In the genomic region with DNA sequence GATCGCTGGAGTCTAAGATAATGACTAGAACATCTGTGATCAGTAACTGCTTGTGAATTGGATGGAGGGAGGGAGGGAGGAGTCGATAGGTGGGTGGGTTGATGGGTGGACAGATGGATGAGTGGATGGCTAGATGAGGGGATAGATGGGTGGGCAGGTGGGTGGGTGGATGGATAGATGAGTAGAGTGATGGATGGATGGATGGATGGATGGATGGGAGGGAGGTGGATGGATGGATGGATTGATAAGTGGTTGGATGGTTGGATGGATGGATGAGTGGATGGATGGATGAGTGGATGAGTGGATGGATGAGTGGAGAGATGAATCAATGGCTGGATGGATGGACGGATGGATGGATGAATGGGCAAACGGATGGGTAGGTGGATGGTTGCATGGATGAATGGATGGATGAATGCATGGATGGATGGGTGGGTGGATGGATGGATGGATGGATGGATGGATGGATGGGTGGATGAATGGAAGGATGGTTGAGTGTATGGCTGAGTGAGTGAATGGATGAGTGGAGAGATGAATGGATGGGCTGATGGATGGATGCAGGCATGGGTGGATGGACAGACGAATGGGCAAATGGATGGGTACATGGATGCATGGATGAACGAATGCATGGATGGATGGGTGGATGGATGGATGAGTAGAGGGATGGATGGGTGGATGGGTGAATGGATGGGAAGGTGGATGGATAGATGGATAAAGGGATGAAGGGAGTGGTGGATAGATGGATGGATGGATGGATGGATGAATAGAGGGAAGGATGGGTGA, we compare ENCODE assay signal across 20 cellular contexts. TPM values are rescaled to one million over a fixed set of nuclear protein-coding genes. Genes with fewer than 3 reads are reported as not detected.
DNase-seq lines count a peak whose midpoint lies in the region; ATAC-seq, FAIRE-seq and TF ChIP-seq lines count a peak whose summit lies in the region.
"Had no signal": no experiment of that assay in that cellular context is flagged by ENCODE, and none has a peak within 500 bp of the region (broad histone marks: within the 10 kb centered on the region; RNA-seq: fewer than 3 reads in every experiment).

No MANE protein-coding gene starts in this region.

- H3K9me3 ChIP-seq in trophoblast cell (ENCODE audit: insufficient read depth, low read depth, low read length) (peaks cover 8% of the 10 kb centered on the region), HAP-1 (no peaks in the 10 kb centered on the region)
- H3K9me3 ChIP-seq: BE2C had no signal

- H4K12ac ChIP-seq in trophoblast cell (ENCODE audit: low read depth, low read length), result no peak overlapping the region

- WGBS in trophoblast cell (ENCODE audit: extremely low coverage, insufficient coverage, insufficient read length), result 100% methylated on average over 1 of the region's 6 CpGs

- H3K4me1 ChIP-seq in trophoblast cell (ENCODE audit: control insufficient read depth in 1 of 2, insufficient read depth in 2 of 2, low read length in 2 of 2) (no peaks in the 10 kb centered on the region), HAP-1 (no peaks in the 10 kb centered on the region)
- H3K4me1 ChIP-seq: BE2C had no signal

- no peak overlapping the region for H2AK5ac ChIP-seq in trophoblast cell (ENCODE audit: low read length)

- H3K27me3 Mint-ChIP-seq in natural killer cell treated with Interleukin-12 subunit alpha and Interleukin-12 subunit beta and Interleukin-15 and Interleukin-18, amount 100 ng/mL, for 72 hours, result peaks cover 16 to 22% of the 10 kb centered on the region in 2 donors
- H3K27me3 Mint-ChIP-seq in natural killer cell (ENCODE audit: low read depth in 2 of 2), result peaks cover 13 to 21% of the 10 kb centered on the region in 2 donors

- H3K79me1 ChIP-seq in trophoblast cell (ENCODE audit: low read length), result no peaks in the 10 kb centered on the region

- in situ Hi-C loops in HAP-1 (cut with MboI; ENCODE audit: low sequenced_read_pairs), result loop anchor here (5.0 kb wide), 1 partner anchor 165 kb away; no protein-coding TSS in a partner anchor

- no peaks in the 10 kb centered on the region for H3K36me3 ChIP-seq in bronchial epithelial cell (ENCODE audit: control insufficient read depth, insufficient read depth, low read length)
- H3K36me3 ChIP-seq in trophoblast cell (ENCODE audit: control insufficient read depth in 1 of 2, insufficient read depth in 2 of 2, low read length in 2 of 2), result no peaks in the 10 kb centered on the region
- H3K36me3 ChIP-seq in HAP-1 (replicated peaks), result no peaks in the 10 kb centered on the region
- H3K36me3 ChIP-seq: BE2C had no signal

- no peak overlapping the region for H4K91ac ChIP-seq in trophoblast cell (ENCODE audit: low read depth, low read length)

- no peaks in the 10 kb centered on the region for H3K9me3 Mint-ChIP-seq in natural killer cell treated with Interleukin-12 subunit alpha and Interleukin-12 subunit beta and Interleukin-15 and Interleukin-18, amount 100 ng/mL, for 72 hours
- no peaks in the 10 kb centered on the region for H3K9me3 Mint-ChIP-seq in natural killer cell
- H3K9me3 Mint-ChIP-seq: CD4-positive, CD25-positive, alpha-beta regulatory T cell; CD8-positive, alpha-beta memory T cell; HFFc6 had no signal

- H3K4me3 ChIP-seq in bronchial epithelial cell (ENCODE audit: low read depth, low read length) (no peak overlapping the region), trophoblast cell (ENCODE audit: low read depth, low read length) (peak overlapping the region; percentile 49), HAP-1 (no peak overlapping the region)
- H3K4me3 ChIP-seq: GM12878 had no signal

- no peak overlapping the region for H3K4ac ChIP-seq in trophoblast cell (ENCODE audit: low read depth, low read length)

- H3K27me3 ChIP-seq in bronchial epithelial cell (ENCODE audit: control insufficient read depth, insufficient read depth, low read length), result no peaks in the 10 kb centered on the region
- H3K27me3 ChIP-seq in trophoblast cell (ENCODE audit: insufficient read depth, low read length), result no peaks in the 10 kb centered on the region
- H3K27me3 ChIP-seq in HAP-1 (ENCODE audit: low read depth), result no peaks in the 10 kb centered on the region

- TF ChIP-seq CTCF in natural killer cell (IDR thresholded peaks at IDR 0.05) (no peak), bronchial epithelial cell (IDR thresholded peaks at IDR 0.05; ENCODE audit: insufficient read depth, low read length, severe bottlenecking) (no peak)

- peak; percentile 66 for FAIRE-seq in bronchial epithelial cell (lab: Jason Lieb, UNC)
- FAIRE-seq: GM12878, GM19239 had no signal

- ATAC-seq in natural killer cell treated with Interleukin-12 subunit alpha and Interleukin-12 subunit beta and Interleukin-15 and Interleukin-18, amount 100 ng/mL, for 72 hours, result no peak
- ATAC-seq in natural killer cell (no peak), GM18867 (IDR thresholded peaks at IDR 0.05; ENCODE audit: unreplicated experiment) (no peak)

- no peaks in the 10 kb centered on the region for H3K79me2 ChIP-seq in trophoblast cell (ENCODE audit: control insufficient read depth, insufficient read depth, low read length, poor library complexity)

- H3K18ac ChIP-seq in trophoblast cell (ENCODE audit: low read length), result no peak overlapping the region

- no peak overlapping the region for H3K27ac ChIP-seq in trophoblast cell (ENCODE audit: low read depth, low read length)

- no peaks in the 10 kb centered on the region for H3K36me3 Mint-ChIP-seq in natural killer cell treated with Interleukin-12 subunit alpha and Interleukin-12 subunit beta and Interleukin-15 and Interleukin-18, amount 100 ng/mL, for 72 hours
- no peaks in the 10 kb centered on the region for H3K36me3 Mint-ChIP-seq in natural killer cell
- H3K36me3 Mint-ChIP-seq: CD4-positive, CD25-positive, alpha-beta regulatory T cell; CD8-positive, alpha-beta memory T cell had no signal

- no peak overlapping the region for H4K8ac ChIP-seq in trophoblast cell (ENCODE audit: low read depth, low read length)

- no peak overlapping the region for H3K14ac ChIP-seq in trophoblast cell (ENCODE audit: low read length)

- no peak overlapping the region for H3K27ac Mint-ChIP-seq in natural killer cell treated with Interleukin-12 subunit alpha and Interleukin-12 subunit beta and Interleukin-15 and Interleukin-18, amount 100 ng/mL, for 72 hours
- H3K27ac Mint-ChIP-seq in natural killer cell, result peak overlapping the region in 1 of 2 donors; percentile 2
- H3K27ac Mint-ChIP-seq: HFFc6 had no signal

- H2BK120ac ChIP-seq in trophoblast cell (ENCODE audit: insufficient read depth, low read length, poor library complexity), result no peak overlapping the region

- H3K4me3 Mint-ChIP-seq in natural killer cell treated with Interleukin-12 subunit alpha and Interleukin-12 subunit beta and Interleukin-15 and Interleukin-18, amount 100 ng/mL, for 72 hours, result peak overlapping the region; percentile 24
- H3K4me3 Mint-ChIP-seq in natural killer cell, result no peak overlapping the region
- H3K4me3 Mint-ChIP-seq: CD4-positive, CD25-positive, alpha-beta regulatory T cell; CD8-positive, alpha-beta memory T cell; HFFc6 had no signal

- H3K4me2 ChIP-seq in trophoblast cell (ENCODE audit: low read length), result no peak overlapping the region

- DNase-seq in natural killer cell treated with Interleukin-12 subunit alpha and Interleukin-12 subunit beta and Interleukin-15 and Interleukin-18, amount 100 ng/mL, for 72 hours (ENCODE audit: low spot score), result no peak
- DNase-seq in natural killer cell (no peak), bronchial epithelial cell (ENCODE audit: low read depth) (no peak), trophoblast cell (no peak), HAP-1 (ENCODE audit: low spot score in 2 of 2) (no peak)
- DNase-seq: ACHN; BE2C; C1 segment of cervical spinal cord; CD4-positive, CD25-positive, alpha-beta regulatory T cell; CD8-positive, alpha-beta memory T cell; COR-L47; DMS 273 treated with DMSO at 0.1 percent for 48 hours; DMS53; DND-41; EL; HCEC 1CT; HFFc6 had no signal

- H3K23ac ChIP-seq in trophoblast cell (ENCODE audit: low read length), result no peak overlapping the region

- no peaks in the 10 kb centered on the region for H3K4me1 Mint-ChIP-seq in natural killer cell treated with Interleukin-12 subunit alpha and Interleukin-12 subunit beta and Interleukin-15 and Interleukin-18, amount 100 ng/mL, for 72 hours (ENCODE audit: low read depth in 2 of 2)
- no peaks in the 10 kb centered on the region for H3K4me1 Mint-ChIP-seq in natural killer cell

- no peak overlapping the region for H3K9ac ChIP-seq in trophoblast cell (ENCODE audit: low read length)

- no peak overlapping the region for H2BK5ac ChIP-seq in trophoblast cell (ENCODE audit: low read depth, low read length, poor library complexity)

- intact Hi-C loops in natural killer cell (cut with micrococcal nuclease), result no loop called here

- H2BK12ac ChIP-seq in trophoblast cell (ENCODE audit: low read length), result no peak overlapping the region

- H2AFZ ChIP-seq in trophoblast cell (ENCODE audit: insufficient read depth, low read length, poor library complexity), result no peak overlapping the region

RNA-seq across cellular contexts. Expression of a gene that starts 44.0 kb away (rescaled TPM):
- total RNA-seq in natural killer cell treated with Interleukin-12 subunit alpha and Interleukin-12 subunit beta and Interleukin-15 and Interleukin-18, amount 100 ng/mL, for 72 hours, result 10 to 100 TPM; 21.4 to 41.7 TPM
- total RNA-seq in natural killer cell, result 10 to 100 TPM; 18.5 to 22.2 (median 20.6) TPM
- 17.6 and 22.0 TPM in 2 replicates for total RNA-seq in bronchial epithelial cell
- polyA plus RNA-seq in trophoblast cell (2013), result 5.4 and 6.1 TPM in 2 replicates
